ENCODE assay signal across 33 cellular contexts in genomic region chr6:86456786-86457185, GRCh38.
"Had no signal": no experiment of that assay in that cellular context is flagged by ENCODE, and none has a peak within 500 bp of the region (broad histone marks: within the 10 kb centered on the region; RNA-seq: fewer than 3 reads in every experiment).

No MANE protein-coding gene starts in this region.

- FAIRE-seq: astrocyte had no signal

- H3K4me1 ChIP-seq: foreskin keratinocyte, gastrocnemius medialis, heart left ventricle had no signal

- H3K4me3 Mint-ChIP-seq: activated CD4-positive, alpha-beta memory T cell treated with anti-CD3 and anti-CD28 coated beads, Interleukin-2, amount 10 ng/mL, durations not matched to agents 7 days and 5 days; activated CD4-positive, alpha-beta T cell treated with anti-CD3 and anti-CD28 coated beads, Interleukin-2, amount 10 ng/mL, durations not matched to agents 7 days and 5 days; activated naive CD8-positive, alpha-beta T cell; activated T-cell treated with anti-CD3 and anti-CD28 coated beads, Interleukin-2, amount 50 U/mL, for 24 hours; activated T-cell treated with anti-CD3 and anti-CD28 coated beads, Interleukin-2, amount 50 U/mL, for 72 hours; dendritic cell treated with granulocyte-macrophage colony-stimulating factor and Interleukin-4, amounts not matched to agents 40 ng/mL and 50 ng/mL, for 4 days; endodermal cell; T-helper 17 cell; T-helper 2 cell treated with Interferon-gamma antibody and Interleukin-4, amounts not matched to agents 5 μg/mL and 100 μg/mL, for 36 hours had no signal

- H3K36me3 ChIP-seq: brain microvascular endothelial cell, gastrocnemius medialis, heart left ventricle had no signal

- DNase-seq: activated CD4-positive, alpha-beta memory T cell treated with anti-CD3 and anti-CD28 coated beads, Interleukin-2, amount 10 ng/mL, durations not matched to agents 7 days and 5 days; activated CD4-positive, alpha-beta T cell treated with anti-CD3 and anti-CD28 coated beads for 4 hours; activated CD4-positive, alpha-beta T cell treated with anti-CD3 and anti-CD28 coated beads, Interleukin-2, amount 10 ng/mL, durations not matched to agents 7 days and 5 days; activated CD4-positive, alpha-beta T cell treated with anti-CD3 and anti-CD28 coated beads, Interleukin-2, amount 50 U/mL, for 4 hours; activated CD4-positive, CD25-positive, alpha-beta regulatory T cell; activated CD4-positive, CD25-positive, alpha-beta regulatory T cell treated with anti-CD3 and anti-CD28 coated beads, Interleukin-2, amount 50 U/mL, for 72 hours; activated CD8-positive, alpha-beta memory T cell treated with anti-CD3 and anti-CD28 coated beads, Interleukin-2, amount 50 U/mL, for 48 hours; activated effector memory CD4-positive, alpha-beta T cell treated with Interleukin-2 at 50 U/mL for 16 hours; activated gamma-delta T cell treated with Interleukin-2 at 50 U/mL for 16 hours; activated naive CD4-positive, alpha-beta T cell treated with anti-CD3 and anti-CD28 coated beads, Interleukin-2, amount 50 U/mL, for 16 hours; activated naive CD4-positive, alpha-beta T cell treated with Interleukin-2 at 50 U/mL for 16 hours; activated T-cell treated with anti-CD3 and anti-CD28 coated beads for 4 hours; activated T-cell treated with anti-CD3 and anti-CD28 coated beads, Interleukin-2, amount 50 U/mL, for 24 hours; activated T-cell treated with anti-CD3 and anti-CD28 coated beads, Interleukin-2, amount 50 U/mL, for 72 hours; amniotic stem cell; anterior cingulate cortex; brain microvascular endothelial cell; cerebellar nuclear complex; effector memory CD4-positive, alpha-beta T cell; endodermal cell; foreskin keratinocyte; gastrocnemius medialis; glutamatergic neuron; heart left ventricle; T-helper 1 cell; T-helper 17 cell had no signal

- ATAC-seq: activated T-cell treated with anti-CD3 and anti-CD28 coated beads, Interleukin-2, amount 50 U/mL, for 72 hours; esophagus mucosa; foreskin keratinocyte; gastrocnemius medialis; heart left ventricle; T-helper 17 cell had no signal

- H3K4me3 ChIP-seq: coronary artery, dorsolateral prefrontal cortex, gastrocnemius medialis, heart left ventricle had no signal

- H3K27me3 Mint-ChIP-seq: activated CD4-positive, alpha-beta memory T cell treated with anti-CD3 and anti-CD28 coated beads, Interleukin-2, amount 10 ng/mL, durations not matched to agents 7 days and 5 days; activated CD4-positive, alpha-beta T cell treated with anti-CD3 and anti-CD28 coated beads, Interleukin-2, amount 10 ng/mL, durations not matched to agents 7 days and 5 days; activated naive CD8-positive, alpha-beta T cell; activated T-cell treated with anti-CD3 and anti-CD28 coated beads, Interleukin-2, amount 50 U/mL, for 24 hours; dendritic cell treated with granulocyte-macrophage colony-stimulating factor and Interleukin-4, amounts not matched to agents 40 ng/mL and 50 ng/mL, for 4 days; T-helper 17 cell had no signal

- H3K9me3 ChIP-seq: gastrocnemius medialis had no signal

- H3K27me3 ChIP-seq: brain microvascular endothelial cell, dorsolateral prefrontal cortex, foreskin keratinocyte, gastrocnemius medialis, heart left ventricle had no signal

- H3K27ac ChIP-seq: brain microvascular endothelial cell, coronary artery, dorsolateral prefrontal cortex, foreskin keratinocyte, gastrocnemius medialis, heart left ventricle had no signal

- H3K36me3 Mint-ChIP-seq: activated naive CD8-positive, alpha-beta T cell had no signal

- H3K27ac Mint-ChIP-seq: activated CD4-positive, alpha-beta memory T cell treated with anti-CD3 and anti-CD28 coated beads, Interleukin-2, amount 10 ng/mL, durations not matched to agents 7 days and 5 days; activated CD4-positive, alpha-beta T cell treated with anti-CD3 and anti-CD28 coated beads, Interleukin-2, amount 10 ng/mL, durations not matched to agents 7 days and 5 days; activated naive CD8-positive, alpha-beta T cell; activated T-cell treated with anti-CD3 and anti-CD28 coated beads, Interleukin-2, amount 50 U/mL, for 24 hours; activated T-cell treated with anti-CD3 and anti-CD28 coated beads, Interleukin-2, amount 50 U/mL, for 72 hours; dendritic cell treated with granulocyte-macrophage colony-stimulating factor and Interleukin-4, amounts not matched to agents 40 ng/mL and 50 ng/mL, for 4 days; endodermal cell; T-helper 17 cell; T-helper 2 cell treated with Interferon-gamma antibody and Interleukin-4, amounts not matched to agents 5 μg/mL and 100 μg/mL, for 36 hours had no signal

- H3K4me1 Mint-ChIP-seq: activated CD4-positive, alpha-beta memory T cell treated with anti-CD3 and anti-CD28 coated beads, Interleukin-2, amount 10 ng/mL, durations not matched to agents 7 days and 5 days; activated CD4-positive, alpha-beta T cell treated with anti-CD3 and anti-CD28 coated beads, Interleukin-2, amount 10 ng/mL, durations not matched to agents 7 days and 5 days; T-helper 17 cell had no signal
